In the genomic region with DNA sequence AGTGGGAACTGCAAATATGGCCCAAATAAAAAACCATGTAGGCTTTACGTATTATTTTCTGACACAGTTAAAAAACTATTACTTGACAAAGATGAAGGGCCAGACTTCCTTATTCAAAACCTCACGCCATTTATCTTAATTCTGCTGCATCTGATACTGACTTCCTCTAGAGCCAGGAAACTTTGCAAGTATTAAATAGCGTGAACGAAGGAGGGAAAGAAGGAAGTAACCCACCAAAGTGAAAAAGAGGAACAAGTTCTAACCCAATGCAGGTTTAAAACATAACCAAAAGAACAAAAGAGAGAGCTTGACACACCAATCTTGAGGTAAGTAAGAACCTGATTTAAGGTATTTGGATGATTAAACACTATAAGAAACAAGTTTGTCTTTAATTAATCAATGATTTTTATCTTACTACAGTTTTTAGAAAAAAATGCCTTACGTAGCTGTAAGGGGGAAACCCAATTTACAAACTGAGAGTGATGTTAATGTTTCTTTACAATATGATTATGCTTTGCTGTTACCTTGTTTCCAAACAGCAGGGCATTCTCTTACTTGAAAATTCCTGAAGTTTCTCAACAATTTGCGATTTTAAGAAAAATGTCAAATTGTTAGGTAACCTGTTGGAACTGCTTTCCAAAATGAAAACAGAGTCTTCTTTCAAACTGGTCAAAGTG, we compare ENCODE assay signal across 12 cellular contexts. TPM values are rescaled to one million over a fixed set of nuclear protein-coding genes. Genes with fewer than 3 reads are reported as not detected.
A peak's percentile ranks its signal among the peaks of the same experiment; 100 is the strongest.
DNase-seq lines count a peak whose midpoint lies in the region; ATAC-seq and TF ChIP-seq lines count a peak whose summit lies in the region.
"Had no signal": no experiment of that assay in that cellular context is flagged by ENCODE, and none has a peak within 500 bp of the region (broad histone marks: within the 10 kb centered on the region; RNA-seq: fewer than 3 reads in every experiment).

A gene (plus strand): TSS at position 220 of the 677 bp plus-strand sequence. CDS start 3,102 bp downstream, outside the sequence.

- peak; percentile 15 for DNase-seq in GM13976 (ENCODE audit: low spot score)
- DNase-seq in endodermal cell, result no peak
- DNase-seq in activated naive CD4-positive, alpha-beta T cell (lab: John Stamatoyannopoulos, UW), result no peak
- no peak for DNase-seq in activated CD4-positive, alpha-beta T cell treated with anti-CD3 and anti-CD28 coated beads, Interleukin-2, amount 50 U/mL, for 48 hours
- DNase-seq in inferior parietal cortex (ENCODE audit: extremely low spot score), result no peak
- no peak for DNase-seq in PC-3
- DNase-seq: CD8-positive, alpha-beta T cell; foreskin keratinocyte had no signal

- no peaks in the 10 kb centered on the region for H3F3A ChIP-seq in PC-3 (ENCODE audit: low read length, unreplicated experiment)

- H4K20me1 ChIP-seq in PC-3 (ENCODE audit: low read length), result no peaks in the 10 kb centered on the region

- no peak within 1 kb of the TSS for H3K4me3 Mint-ChIP-seq in endodermal cell
- H3K4me3 Mint-ChIP-seq: CD8-positive, alpha-beta T cell had no signal

- H3K27me3 ChIP-seq in endodermal cell (ENCODE audit: control insufficient read depth, insufficient read depth, low read length, poor library complexity, severe bottlenecking) (no peaks in the 10 kb centered on the region), PC-3 (ENCODE audit: low read length) (peaks cover 55% of the 10 kb centered on the region)
- H3K27me3 ChIP-seq: suprapubic skin had no signal

- H2AFZ ChIP-seq in PC-3 (ENCODE audit: low read length), result no peak within 1 kb of the TSS

- WGBS in endodermal cell (ENCODE audit: insufficient coverage in 1 of 2, insufficient read length in 1 of 2), 2 experiments, result 82 to 84% methylated on average over 4 to 6 of the region's 6 CpGs

- in situ Hi-C loops in GM13976 (cut with MboI; ENCODE audit: low sequenced_read_pairs, unreplicated experiment), result no loop called here

- no peaks in the 10 kb centered on the region for H3K9me2 ChIP-seq in PC-3 (replicated peaks; ENCODE audit: low read length)

- H3K79me2 ChIP-seq in PC-3 (ENCODE audit: low read length), result no peaks in the 10 kb centered on the region

- peak within 1 kb of the TSS; percentile 6 for H3K4me3 ChIP-seq in endodermal cell (ENCODE audit: low read length)
- H3K4me3 ChIP-seq in PC-3 (ENCODE audit: low read length), result no peak within 1 kb of the TSS
- H3K4me3 ChIP-seq: suprapubic skin had no signal

- TF ChIP-seq CTCF in GM13976 (IDR thresholded peaks at IDR 0.05; ENCODE audit: borderline replicate concordance, control extremely low read depth, extremely low read depth, insufficient read depth, missing control alignments) (no peak), endodermal cell (conservative IDR thresholded peaks at IDR 0.05) (no peak), PC-3 (conservative IDR thresholded peaks at IDR 0.05; ENCODE audit: low read depth, low read length) (no peak)

- H3K36me3 ChIP-seq in endodermal cell (ENCODE audit: control insufficient read depth, insufficient read depth, low read length), result no peaks in the 10 kb centered on the region
- no peaks in the 10 kb centered on the region for H3K36me3 ChIP-seq in PC-3 (ENCODE audit: low read depth, low read length)
- H3K36me3 ChIP-seq: suprapubic skin had no signal

- H3K9me3 ChIP-seq in endodermal cell (ENCODE audit: control insufficient read depth, low read length) (no peaks in the 10 kb centered on the region), PC-3 (ENCODE audit: low read length) (no peaks in the 10 kb centered on the region)
- H3K9me3 ChIP-seq: suprapubic skin had no signal

- ATAC-seq in GM21717 (IDR thresholded peaks at IDR 0.05; ENCODE audit: unreplicated experiment) (peak; percentile 87), HG03558 (IDR thresholded peaks at IDR 0.05; ENCODE audit: extremely low read depth, unreplicated experiment) (peak; percentile 71), PC-3 (no peak)
- ATAC-seq: CD8-positive, alpha-beta T cell; foreskin keratinocyte had no signal

- H3K9ac ChIP-seq in endodermal cell (ENCODE audit: extremely low read depth, low read length, poor library complexity, severe bottlenecking) (no peak within 1 kb of the TSS), PC-3 (ENCODE audit: low read length) (no peak within 1 kb of the TSS)

- H3K27ac ChIP-seq in endodermal cell (ENCODE audit: low read depth, low read length) (no peak within 1 kb of the TSS), PC-3 (ENCODE audit: low read length) (no peak within 1 kb of the TSS)
- H3K27ac ChIP-seq: foreskin keratinocyte, RWPE1, suprapubic skin had no signal

- POLR2A ChIA-PET in PC-3 (lab: Charles Lee; ENCODE audit: unreplicated experiment), result no interaction called here

- H3K36me3 Mint-ChIP-seq in endodermal cell (ENCODE audit: low read depth), result no peaks in the 10 kb centered on the region
- H3K36me3 Mint-ChIP-seq: CD8-positive, alpha-beta T cell had no signal

- peak within 1 kb of the TSS; percentile 71 for H3K27ac Mint-ChIP-seq in endodermal cell
- H3K27ac Mint-ChIP-seq: CD8-positive, alpha-beta T cell had no signal

- no TSS peak for BruUV-seq in PC-3 (replicated peaks; lab: Mats Ljungman, UMichigan)

- no peaks in the 10 kb centered on the region for H3K27me3 Mint-ChIP-seq in endodermal cell (ENCODE audit: insufficient read depth)

- CTCF ChIA-PET in PC-3 (lab: Charles Lee), result no interaction called here

- peaks cover 14% of the 10 kb centered on the region for H3K4me1 Mint-ChIP-seq in endodermal cell

- no peaks in the 10 kb centered on the region for H3K4me1 ChIP-seq in endodermal cell (ENCODE audit: control insufficient read depth, insufficient read depth, low read length)
- H3K4me1 ChIP-seq in PC-3 (ENCODE audit: insufficient read depth, low read length), result no peaks in the 10 kb centered on the region
- H3K4me1 ChIP-seq: foreskin keratinocyte, suprapubic skin had no signal

- intact Hi-C loops in PC-3 (cut with micrococcal nuclease), result no loop called here

- H3K4me2 ChIP-seq in PC-3 (ENCODE audit: low read length), result no peak within 1 kb of the TSS

- H3K9me3 Mint-ChIP-seq in endodermal cell, result no peaks in the 10 kb centered on the region
- H3K9me3 Mint-ChIP-seq: CD8-positive, alpha-beta T cell had no signal

RNA-seq across cellular contexts. Expression of the gene that starts here (rescaled TPM):
- total RNA-seq in endodermal cell (1 to 10 TPM in 1 of 2 donors, under 1 TPM in 1; 0.13 to 1.9 TPM), PC-3 (2014; rRNA removed) (not detected in 2 replicates)
- not detected for polyA plus RNA-seq in endodermal cell (2013, experiment 1 of 2)
- not detected for polyA plus RNA-seq in endodermal cell (2013, experiment 2 of 2)
- total RNA-seq: foreskin keratinocyte had no signal
- polyA plus RNA-seq: foreskin keratinocyte had no signal
